In the genomic region with DNA sequence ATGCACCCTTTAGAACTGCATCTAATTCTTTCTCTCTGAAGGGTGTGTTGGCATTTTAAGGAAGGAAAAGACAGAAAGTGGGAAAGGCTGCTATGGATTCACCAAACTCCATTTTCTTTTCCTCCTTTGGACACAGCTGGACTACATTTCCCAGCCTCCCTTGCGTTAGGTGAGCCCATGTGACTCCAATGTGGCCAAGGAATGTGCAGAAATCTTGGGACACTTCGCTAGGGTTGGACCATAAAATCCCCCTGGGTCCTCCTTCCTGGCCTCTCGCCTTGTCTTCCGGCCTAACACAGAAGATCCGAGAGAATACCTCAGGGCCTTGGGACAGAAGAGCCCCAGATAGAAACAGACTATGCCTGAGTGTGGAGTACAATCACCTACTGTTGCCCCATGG, we compare ENCODE assay signal across 1 cellular context.
TF ChIP-seq lines count a peak whose summit lies in the region.

No MANE protein-coding gene starts in this region.

TF ChIP-seq in K562, 482 proteins besides CTCF, POLR2A, EP300 and RAD21 (continued from another document and continues in another):
- TF ChIP-seq, protein P1, sequence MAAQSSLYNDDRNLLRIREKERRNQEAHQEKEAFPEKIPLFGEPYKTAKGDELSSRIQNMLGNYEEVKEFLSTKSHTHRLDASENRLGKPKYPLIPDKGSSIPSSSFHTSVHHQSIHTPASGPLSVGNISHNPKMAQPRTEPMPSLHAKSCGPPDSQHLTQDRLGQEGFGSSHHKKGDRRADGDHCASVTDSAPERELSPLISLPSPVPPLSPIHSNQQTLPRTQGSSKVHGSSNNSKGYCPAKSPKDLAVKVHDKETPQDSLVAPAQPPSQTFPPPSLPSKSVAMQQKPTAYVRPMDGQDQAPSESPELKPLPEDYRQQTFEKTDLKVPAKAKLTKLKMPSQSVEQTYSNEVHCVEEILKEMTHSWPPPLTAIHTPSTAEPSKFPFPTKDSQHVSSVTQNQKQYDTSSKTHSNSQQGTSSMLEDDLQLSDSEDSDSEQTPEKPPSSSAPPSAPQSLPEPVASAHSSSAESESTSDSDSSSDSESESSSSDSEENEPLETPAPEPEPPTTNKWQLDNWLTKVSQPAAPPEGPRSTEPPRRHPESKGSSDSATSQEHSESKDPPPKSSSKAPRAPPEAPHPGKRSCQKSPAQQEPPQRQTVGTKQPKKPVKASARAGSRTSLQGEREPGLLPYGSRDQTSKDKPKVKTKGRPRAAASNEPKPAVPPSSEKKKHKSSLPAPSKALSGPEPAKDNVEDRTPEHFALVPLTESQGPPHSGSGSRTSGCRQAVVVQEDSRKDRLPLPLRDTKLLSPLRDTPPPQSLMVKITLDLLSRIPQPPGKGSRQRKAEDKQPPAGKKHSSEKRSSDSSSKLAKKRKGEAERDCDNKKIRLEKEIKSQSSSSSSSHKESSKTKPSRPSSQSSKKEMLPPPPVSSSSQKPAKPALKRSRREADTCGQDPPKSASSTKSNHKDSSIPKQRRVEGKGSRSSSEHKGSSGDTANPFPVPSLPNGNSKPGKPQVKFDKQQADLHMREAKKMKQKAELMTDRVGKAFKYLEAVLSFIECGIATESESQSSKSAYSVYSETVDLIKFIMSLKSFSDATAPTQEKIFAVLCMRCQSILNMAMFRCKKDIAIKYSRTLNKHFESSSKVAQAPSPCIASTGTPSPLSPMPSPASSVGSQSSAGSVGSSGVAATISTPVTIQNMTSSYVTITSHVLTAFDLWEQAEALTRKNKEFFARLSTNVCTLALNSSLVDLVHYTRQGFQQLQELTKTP (IDR thresholded peaks at IDR 0.05; ENCODE audit: low read depth in 1 of 2, partially characterized antibody in 2 of 2) = peak in 1 of 2 experiments; percentile 58
- TF ChIP-seq BRD9 (IDR thresholded peaks at IDR 0.05; ENCODE audit: low read depth, partially characterized antibody) = no peak
- TF ChIP-seq SAFB (IDR thresholded peaks at IDR 0.05; ENCODE audit: borderline replicate concordance, low read depth, low read length) = no peak
- peak; percentile 84 for TF ChIP-seq HCFC1 (IDR thresholded peaks at IDR 0.05; ENCODE audit: low read depth, low read length)
- TF ChIP-seq NFE2L1 (tag; IDR thresholded peaks at IDR 0.05; ENCODE audit: borderline replicate concordance, low read depth) = no peak
- no peak for TF ChIP-seq POLR2H (tag; IDR thresholded peaks at IDR 0.05; ENCODE audit: low read depth)
- no peak for TF ChIP-seq ZC3H11A (IDR thresholded peaks at IDR 0.05; ENCODE audit: low read depth, low read length)
- no peak for TF ChIP-seq BRF1 (IDR thresholded peaks at IDR 0.05; ENCODE audit: borderline replicate concordance, extremely low read depth, insufficient read length)
- no peak for TF ChIP-seq HNRNPK (IDR thresholded peaks at IDR 0.05; ENCODE audit: low read depth, low read length, poor library complexity, severe bottlenecking)
- no peak for TF ChIP-seq TRIM24 (IDR thresholded peaks at IDR 0.05)
- TF ChIP-seq SNRNP70 (optimal IDR thresholded peaks at IDR 0.05; ENCODE audit: low read depth, low read length) = no peak
- TF ChIP-seq CBFA2T2 (conservative IDR thresholded peaks at IDR 0.05) = 0 out of 2 replicates have a peak, but pooled peaks have one; percentile 15
- no peak for TF ChIP-seq ZNF561 (CRISPR knock-in tag; conservative IDR thresholded peaks at IDR 0.05)
- TF ChIP-seq ZNF23 (CRISPR knock-in tag; IDR thresholded peaks at IDR 0.05) = no peak
- no peak for TF ChIP-seq ILK (tag; IDR thresholded peaks at IDR 0.05; ENCODE audit: borderline replicate concordance, low read depth)
- no peak for TF ChIP-seq ZNF134 (CRISPR knock-in tag; conservative IDR thresholded peaks at IDR 0.05)
- TF ChIP-seq, protein P2, sequence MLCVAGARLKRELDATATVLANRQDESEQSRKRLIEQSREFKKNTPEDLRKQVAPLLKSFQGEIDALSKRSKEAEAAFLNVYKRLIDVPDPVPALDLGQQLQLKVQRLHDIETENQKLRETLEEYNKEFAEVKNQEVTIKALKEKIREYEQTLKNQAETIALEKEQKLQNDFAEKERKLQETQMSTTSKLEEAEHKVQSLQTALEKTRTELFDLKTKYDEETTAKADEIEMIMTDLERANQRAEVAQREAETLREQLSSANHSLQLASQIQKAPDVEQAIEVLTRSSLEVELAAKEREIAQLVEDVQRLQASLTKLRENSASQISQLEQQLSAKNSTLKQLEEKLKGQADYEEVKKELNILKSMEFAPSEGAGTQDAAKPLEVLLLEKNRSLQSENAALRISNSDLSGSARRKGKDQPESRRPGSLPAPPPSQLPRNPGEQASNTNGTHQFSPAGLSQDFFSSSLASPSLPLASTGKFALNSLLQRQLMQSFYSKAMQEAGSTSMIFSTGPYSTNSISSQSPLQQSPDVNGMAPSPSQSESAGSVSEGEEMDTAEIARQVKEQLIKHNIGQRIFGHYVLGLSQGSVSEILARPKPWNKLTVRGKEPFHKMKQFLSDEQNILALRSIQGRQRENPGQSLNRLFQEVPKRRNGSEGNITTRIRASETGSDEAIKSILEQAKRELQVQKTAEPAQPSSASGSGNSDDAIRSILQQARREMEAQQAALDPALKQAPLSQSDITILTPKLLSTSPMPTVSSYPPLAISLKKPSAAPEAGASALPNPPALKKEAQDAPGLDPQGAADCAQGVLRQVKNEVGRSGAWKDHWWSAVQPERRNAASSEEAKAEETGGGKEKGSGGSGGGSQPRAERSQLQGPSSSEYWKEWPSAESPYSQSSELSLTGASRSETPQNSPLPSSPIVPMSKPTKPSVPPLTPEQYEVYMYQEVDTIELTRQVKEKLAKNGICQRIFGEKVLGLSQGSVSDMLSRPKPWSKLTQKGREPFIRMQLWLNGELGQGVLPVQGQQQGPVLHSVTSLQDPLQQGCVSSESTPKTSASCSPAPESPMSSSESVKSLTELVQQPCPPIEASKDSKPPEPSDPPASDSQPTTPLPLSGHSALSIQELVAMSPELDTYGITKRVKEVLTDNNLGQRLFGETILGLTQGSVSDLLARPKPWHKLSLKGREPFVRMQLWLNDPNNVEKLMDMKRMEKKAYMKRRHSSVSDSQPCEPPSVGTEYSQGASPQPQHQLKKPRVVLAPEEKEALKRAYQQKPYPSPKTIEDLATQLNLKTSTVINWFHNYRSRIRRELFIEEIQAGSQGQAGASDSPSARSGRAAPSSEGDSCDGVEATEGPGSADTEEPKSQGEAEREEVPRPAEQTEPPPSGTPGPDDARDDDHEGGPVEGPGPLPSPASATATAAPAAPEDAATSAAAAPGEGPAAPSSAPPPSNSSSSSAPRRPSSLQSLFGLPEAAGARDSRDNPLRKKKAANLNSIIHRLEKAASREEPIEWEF (CRISPR knock-in tag; IDR thresholded peaks at IDR 0.05) = no peak
- no peak for TF ChIP-seq NCOR1 (IDR thresholded peaks at IDR 0.05)
- no peak for TF ChIP-seq WHSC1 (IDR thresholded peaks at IDR 0.05; ENCODE audit: low read length)
- no peak for TF ChIP-seq ZBTB1 (CRISPR knock-in tag; IDR thresholded peaks at IDR 0.05; ENCODE audit: borderline replicate concordance, low read depth)
- TF ChIP-seq LCOR (CRISPR knock-in tag; IDR thresholded peaks at IDR 0.05) = no peak
- no peak for TF ChIP-seq E2F3 (CRISPR knock-in tag; IDR thresholded peaks at IDR 0.05)
- 0 out of 2 replicates have a peak, but pooled peaks have one; percentile 23 for TF ChIP-seq TEAD2 (tag; IDR thresholded peaks at IDR 0.05)
- TF ChIP-seq POLR3A (IDR thresholded peaks at IDR 0.05; ENCODE audit: borderline replicate concordance, extremely low read depth, insufficient read depth, insufficient read length) = no peak
- no peak for TF ChIP-seq TAL1 (IDR thresholded peaks at IDR 0.05)
- TF ChIP-seq, protein P3, sequence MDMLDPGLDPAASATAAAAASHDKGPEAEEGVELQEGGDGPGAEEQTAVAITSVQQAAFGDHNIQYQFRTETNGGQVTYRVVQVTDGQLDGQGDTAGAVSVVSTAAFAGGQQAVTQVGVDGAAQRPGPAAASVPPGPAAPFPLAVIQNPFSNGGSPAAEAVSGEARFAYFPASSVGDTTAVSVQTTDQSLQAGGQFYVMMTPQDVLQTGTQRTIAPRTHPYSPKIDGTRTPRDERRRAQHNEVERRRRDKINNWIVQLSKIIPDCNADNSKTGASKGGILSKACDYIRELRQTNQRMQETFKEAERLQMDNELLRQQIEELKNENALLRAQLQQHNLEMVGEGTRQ (CRISPR knock-in tag; IDR thresholded peaks at IDR 0.05) = peak; percentile 95
- TF ChIP-seq, protein P4, sequence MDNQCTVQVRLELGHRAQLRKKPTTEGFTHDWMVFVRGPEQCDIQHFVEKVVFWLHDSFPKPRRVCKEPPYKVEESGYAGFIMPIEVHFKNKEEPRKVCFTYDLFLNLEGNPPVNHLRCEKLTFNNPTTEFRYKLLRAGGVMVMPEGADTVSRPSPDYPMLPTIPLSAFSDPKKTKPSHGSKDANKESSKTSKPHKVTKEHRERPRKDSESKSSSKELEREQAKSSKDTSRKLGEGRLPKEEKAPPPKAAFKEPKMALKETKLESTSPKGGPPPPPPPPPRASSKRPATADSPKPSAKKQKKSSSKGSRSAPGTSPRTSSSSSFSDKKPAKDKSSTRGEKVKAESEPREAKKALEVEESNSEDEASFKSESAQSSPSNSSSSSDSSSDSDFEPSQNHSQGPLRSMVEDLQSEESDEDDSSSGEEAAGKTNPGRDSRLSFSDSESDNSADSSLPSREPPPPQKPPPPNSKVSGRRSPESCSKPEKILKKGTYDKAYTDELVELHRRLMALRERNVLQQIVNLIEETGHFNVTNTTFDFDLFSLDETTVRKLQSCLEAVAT (IDR thresholded peaks at IDR 0.05) = no peak
- TF ChIP-seq ZC3H4 (CRISPR knock-in tag; IDR thresholded peaks at IDR 0.05; ENCODE audit: borderline replicate concordance) = no peak
- no peak for TF ChIP-seq RBFOX2 (IDR thresholded peaks at IDR 0.05; ENCODE audit: low read depth, low read length)
- no peak for TF ChIP-seq SETDB1 (IDR thresholded peaks at IDR 0.05; ENCODE audit: low read length)
- TF ChIP-seq MEIS2 (IDR thresholded peaks at IDR 0.05; ENCODE audit: partially characterized antibody) = no peak
- no peak for TF ChIP-seq CREBBP (IDR thresholded peaks at IDR 0.05; ENCODE audit: low read depth, low read length)
- TF ChIP-seq, protein P5, sequence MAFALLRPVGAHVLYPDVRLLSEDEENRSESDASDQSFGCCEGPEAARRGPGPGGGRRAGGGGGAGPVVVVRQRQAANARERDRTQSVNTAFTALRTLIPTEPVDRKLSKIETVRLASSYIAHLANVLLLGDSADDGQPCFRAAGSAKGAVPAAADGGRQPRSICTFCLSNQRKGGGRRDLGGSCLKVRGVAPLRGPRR (CRISPR knock-in tag; IDR thresholded peaks at IDR 0.05) = no peak
- no peak for TF ChIP-seq ETV5 (CRISPR knock-in tag; IDR thresholded peaks at IDR 0.05; ENCODE audit: low read depth)
- no peak for TF ChIP-seq KDM1A (IDR thresholded peaks at IDR 0.05)
- TF ChIP-seq ESRRA (IDR thresholded peaks at IDR 0.05; ENCODE audit: borderline replicate concordance, low read depth) = no peak
- TF ChIP-seq BRD4 (IDR thresholded peaks at IDR 0.05) = no peak
- no peak for TF ChIP-seq ZBTB8A (IDR thresholded peaks at IDR 0.05; ENCODE audit: partially characterized antibody)
- TF ChIP-seq, protein P6, sequence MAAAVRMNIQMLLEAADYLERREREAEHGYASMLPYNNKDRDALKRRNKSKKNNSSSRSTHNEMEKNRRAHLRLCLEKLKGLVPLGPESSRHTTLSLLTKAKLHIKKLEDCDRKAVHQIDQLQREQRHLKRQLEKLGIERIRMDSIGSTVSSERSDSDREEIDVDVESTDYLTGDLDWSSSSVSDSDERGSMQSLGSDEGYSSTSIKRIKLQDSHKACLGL (CRISPR knock-in tag; IDR thresholded peaks at IDR 0.05; ENCODE audit: borderline replicate concordance, poor library complexity, severe bottlenecking) = no peak
- TF ChIP-seq ZNF316 (IDR thresholded peaks at IDR 0.05) = no peak
